ENCODE assay signal across 13 cellular contexts in genomic region chr7:148110097-148110868, GRCh38.
DNase-seq lines count a peak whose midpoint lies in the region; ATAC-seq and TF ChIP-seq lines count a peak whose summit lies in the region.
"Had no signal": no experiment of that assay in that cellular context is flagged by ENCODE, and none has a peak within 500 bp of the region (broad histone marks: within the 10 kb centered on the region; RNA-seq: fewer than 3 reads in every experiment).

No MANE protein-coding gene starts in this region.

- no peak overlapping the region for H3K27ac ChIP-seq in left ventricle myocardium inferior (replicated peaks)
- H3K27ac ChIP-seq: epithelial cell of prostate had no signal

- TF ChIP-seq CTCF in left ventricle myocardium inferior (IDR thresholded peaks at IDR 0.05; ENCODE audit: borderline replicate concordance) (peak; percentile 57), progenitor cell of endocrine pancreas (IDR thresholded peaks at IDR 0.05; ENCODE audit: unreplicated experiment) (peak; percentile 46)

- H3K4me1 ChIP-seq in left ventricle myocardium inferior: no peaks in the 10 kb centered on the region

- intact Hi-C loops in left ventricle myocardium inferior (cut with micrococcal nuclease): no loop called here

- H3K4me3 Mint-ChIP-seq in progenitor cell of endocrine pancreas (ENCODE audit: low read depth): no peak overlapping the region

- no peaks in the 10 kb centered on the region for H3K36me3 ChIP-seq in left ventricle myocardium inferior

- H3K4me3 ChIP-seq in left ventricle myocardium inferior: no peak overlapping the region

- no peak for ATAC-seq in GM21737 (IDR thresholded peaks at IDR 0.05; ENCODE audit: unreplicated experiment)
- ATAC-seq in HG02973 (IDR thresholded peaks at IDR 0.05; ENCODE audit: unreplicated experiment): no peak

- no peaks in the 10 kb centered on the region for H3K9me3 ChIP-seq in left ventricle myocardium inferior (replicated peaks)

- H3K27me3 Mint-ChIP-seq in progenitor cell of endocrine pancreas: no peaks in the 10 kb centered on the region

- peaks cover 3% of the 10 kb centered on the region for H3K9me3 Mint-ChIP-seq in progenitor cell of endocrine pancreas (ENCODE audit: low read depth)

- H3K27me3 ChIP-seq in left ventricle myocardium inferior (ENCODE audit: low read depth): peaks cover 23% of the 10 kb centered on the region

- H3K36me3 Mint-ChIP-seq in progenitor cell of endocrine pancreas (ENCODE audit: insufficient read depth): no peaks in the 10 kb centered on the region

- peaks cover 11% of the 10 kb centered on the region for H3K4me1 Mint-ChIP-seq in progenitor cell of endocrine pancreas (ENCODE audit: low read depth)

- DNase-seq in DMS53 (lab: John Stamatoyannopoulos, UW) (peak; percentile 54), DMS53 treated with DMSO at 0.1 percent for 48 hours (lab: John Stamatoyannopoulos, UW; ENCODE audit: unreplicated experiment) (no peak), NCI-H69 (lab: John Stamatoyannopoulos, UW) (peak; percentile 44), left ventricle myocardium inferior (no peak), progenitor cell of endocrine pancreas (ENCODE audit: low spot score, unreplicated experiment) (no peak)
- DNase-seq in effector CD4-positive, alpha-beta T cell: no peak
- DNase-seq: activated naive CD4-positive, alpha-beta T cell; cerebellar nuclear complex; GOT3; NCI-H1930 had no signal

- peak overlapping the region; percentile 45 for H3K27ac Mint-ChIP-seq in progenitor cell of endocrine pancreas

Comparison
In these comparisons a context has a peak if more than half of its experiments do, and no peak if none do; other contexts are left out.
1. DNase-seq: peak in DMS53 (single experiment) and NCI-H69 (single experiment); none in DMS53 treated with DMSO at 0.1 percent for 48 hours (single experiment), left ventricle myocardium inferior (single experiment), progenitor cell of endocrine pancreas (single experiment) and effector CD4-positive, alpha-beta T cell (single experiment).